In the genomic region with DNA sequence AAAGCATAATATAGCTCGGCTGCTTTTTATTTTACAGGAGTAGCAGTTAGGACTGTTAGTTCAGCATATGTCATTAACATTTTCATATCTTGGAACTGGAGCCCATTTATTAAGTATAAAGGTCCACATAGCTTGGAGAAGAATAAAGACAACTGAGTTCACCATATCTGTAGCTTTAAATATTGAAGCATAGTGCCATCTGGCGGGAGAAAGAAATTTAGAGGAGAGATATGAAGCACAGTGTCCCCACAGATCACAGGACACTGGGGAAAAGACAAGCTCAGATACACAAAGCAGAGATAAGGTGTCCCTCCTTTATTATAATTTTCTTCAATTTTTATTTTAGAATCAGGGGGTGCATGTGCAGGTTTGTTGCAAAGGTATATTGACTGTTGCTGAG, we compare ENCODE assay signal across 8 cellular contexts.
A peak's percentile ranks its signal among the peaks of the same experiment; 100 is the strongest.
DNase-seq lines count a peak whose midpoint lies in the region; ATAC-seq and TF ChIP-seq lines count a peak whose summit lies in the region.

No MANE protein-coding gene starts in this region.

- DNase-seq in COLO668 (lab: John Stamatoyannopoulos, UW; ENCODE audit: unreplicated experiment), result peak; percentile 45
- peak; percentile 19 for DNase-seq in Jurkat, Clone E6-1 (ENCODE audit: low read depth, low spot score)
- DNase-seq in RPMI8226, result peak; percentile 39
- DNase-seq in fibroblast of mammary gland (ENCODE audit: low read depth), result peak; percentile 23
- DNase-seq in trophoblast cell, result peak; percentile 11 to 72
- no peak for DNase-seq in cerebellar nuclear complex (lab: John Stamatoyannopoulos, UW)
- no peak for DNase-seq in T1000 (lab: John Stamatoyannopoulos, UW)

- no peak overlapping the region for H4K8ac ChIP-seq in trophoblast cell (ENCODE audit: low read depth, low read length)

- no peak overlapping the region for H2AFZ ChIP-seq in trophoblast cell (ENCODE audit: insufficient read depth, low read length, poor library complexity)

- no peaks in the 10 kb centered on the region for H3K9me3 ChIP-seq in trophoblast cell (ENCODE audit: insufficient read depth, low read depth, low read length)

- H3K18ac ChIP-seq in trophoblast cell (ENCODE audit: low read length), result no peak overlapping the region

- H2BK12ac ChIP-seq in trophoblast cell (ENCODE audit: low read length), result no peak overlapping the region

- H3K27ac ChIP-seq in trophoblast cell (ENCODE audit: low read depth, low read length), result no peak overlapping the region

- H3K27me3 ChIP-seq in trophoblast cell (ENCODE audit: insufficient read depth, low read length), result no peaks in the 10 kb centered on the region

- no peak overlapping the region for H2BK120ac ChIP-seq in trophoblast cell (ENCODE audit: insufficient read depth, low read length, poor library complexity)

- H3K9ac ChIP-seq in trophoblast cell (ENCODE audit: low read length), result no peak overlapping the region

- no peak overlapping the region for H3K4me3 ChIP-seq in Jurkat, Clone E6-1 (ENCODE audit: low read length)
- H3K4me3 ChIP-seq in fibroblast of mammary gland (ENCODE audit: control insufficient read depth, low read depth, low read length) (no peak overlapping the region), trophoblast cell (ENCODE audit: low read depth, low read length) (no peak overlapping the region)

- no peaks in the 10 kb centered on the region for H3K79me2 ChIP-seq in trophoblast cell (ENCODE audit: control insufficient read depth, insufficient read depth, low read length, poor library complexity)

- H4K12ac ChIP-seq in trophoblast cell (ENCODE audit: low read depth, low read length), result no peak overlapping the region

- ATAC-seq in GM18907 (IDR thresholded peaks at IDR 0.05; ENCODE audit: unreplicated experiment), result peak; percentile 78

- WGBS in trophoblast cell (ENCODE audit: extremely low coverage, insufficient coverage, insufficient read length), result no CpG with 5 or more reads among the region's 2 CpGs

- H3K14ac ChIP-seq in trophoblast cell (ENCODE audit: low read length), result no peak overlapping the region

- H3K4ac ChIP-seq in trophoblast cell (ENCODE audit: low read depth, low read length), result no peak overlapping the region

- no peaks in the 10 kb centered on the region for H3K4me1 ChIP-seq in trophoblast cell (ENCODE audit: control insufficient read depth in 1 of 2, insufficient read depth in 2 of 2, low read length in 2 of 2)

- H3K36me3 ChIP-seq in trophoblast cell (ENCODE audit: control insufficient read depth in 1 of 2, insufficient read depth in 2 of 2, low read length in 2 of 2), result no peaks in the 10 kb centered on the region

- no peak overlapping the region for H2AK5ac ChIP-seq in trophoblast cell (ENCODE audit: low read length)

- H3K79me1 ChIP-seq in trophoblast cell (ENCODE audit: low read length), result no peaks in the 10 kb centered on the region

- H3K23ac ChIP-seq in trophoblast cell (ENCODE audit: low read length), result no peak overlapping the region

- no peak overlapping the region for H3K4me2 ChIP-seq in trophoblast cell (ENCODE audit: low read length)

- H2BK5ac ChIP-seq in trophoblast cell (ENCODE audit: low read depth, low read length, poor library complexity), result no peak overlapping the region

- no peak overlapping the region for H4K91ac ChIP-seq in trophoblast cell (ENCODE audit: low read depth, low read length)

- TF ChIP-seq CTCF in fibroblast of mammary gland (conservative IDR thresholded peaks at IDR 0.05; ENCODE audit: control insufficient read depth, insufficient read depth, low read depth, low read length), result peak; percentile 25

Comparison
In these comparisons a context has a peak if more than half of its experiments do, and no peak if none do; other contexts are left out.
1. DNase-seq: peak in COLO668 (single experiment), Jurkat, Clone E6-1 (single experiment), RPMI8226 (single experiment), fibroblast of mammary gland (single experiment) and trophoblast cell (2 of 2); none in cerebellar nuclear complex (0 of 2) and T1000 (single experiment).